Comparison of ENCODE assay signal across 17 cellular contexts in genomic region chr6:158572653-158573541, GRCh38. TPM values are rescaled to one million over a fixed set of nuclear protein-coding genes. Genes with fewer than 3 reads are reported as not detected.
DNase-seq lines count a peak whose midpoint lies in the region; ATAC-seq, FAIRE-seq and TF ChIP-seq lines count a peak whose summit lies in the region.
"Had no signal": no experiment of that assay in that cellular context is flagged by ENCODE, and none has a peak within 500 bp of the region (broad histone marks: within the 10 kb centered on the region; RNA-seq: fewer than 3 reads in every experiment).

No MANE protein-coding gene starts in this region.

- H3K9me3 ChIP-seq in keratinocyte (ENCODE audit: control insufficient read depth, low read depth, low read length): no peaks in the 10 kb centered on the region
- no peaks in the 10 kb centered on the region for H3K9me3 ChIP-seq in small intestine (ENCODE audit: control insufficient read depth, low read depth)
- no peaks in the 10 kb centered on the region for H3K9me3 ChIP-seq in Karpas-422 (ENCODE audit: low read length)
- H3K9me3 ChIP-seq: A549, adrenal gland, mucosa of descending colon, suprapubic skin had no signal

- H2AFZ ChIP-seq in keratinocyte (ENCODE audit: control insufficient read depth, low read length) (no peak overlapping the region), Karpas-422 (ENCODE audit: low read length) (no peak overlapping the region)

- DNase-seq in activated CD8-positive, alpha-beta memory T cell treated with anti-CD3 and anti-CD28 coated beads for 24 hours: peak; percentile 45
- no peak for DNase-seq in activated CD8-positive, alpha-beta memory T cell treated with anti-CD3 and anti-CD28 coated beads, Interleukin-2, amount 50 U/mL, for 4 hours
- DNase-seq in keratinocyte (ENCODE audit: low read depth, low spot score) (no peak), small intestine (no peak), nucleus accumbens (lab: John Stamatoyannopoulos, UW) (no peak), Karpas-422 (no peak)
- DNase-seq: GF-D8, heart right ventricle, kidney glomerular epithelial cell, NCI-H1930, NCI-H526 had no signal

- no peaks in the 10 kb centered on the region for H3K9me2 ChIP-seq in Karpas-422 (replicated peaks; ENCODE audit: insufficient read depth, low read length)

- H3K9me1 ChIP-seq in keratinocyte (ENCODE audit: control insufficient read depth, extremely low read depth, insufficient read depth, low read length): peaks cover 2% of the 10 kb centered on the region

- peaks cover 75% of the 10 kb centered on the region for H3K36me3 Mint-ChIP-seq in activated T-helper 17 cell treated with anti-CD3 and anti-CD28 coated beads, Interleukin-2, amount 50 U/mL, for 72 hours (ENCODE audit: low read depth)

- H3K27ac Mint-ChIP-seq in activated T-helper 17 cell treated with anti-CD3 and anti-CD28 coated beads, Interleukin-2, amount 50 U/mL, for 72 hours: peak overlapping the region; percentile 68

- FAIRE-seq in keratinocyte (lab: Jason Lieb, UNC) (no peak), small intestine (lab: Jason Lieb, UNC) (no peak)
- FAIRE-seq: A549 had no signal

- H3K79me2 ChIP-seq in keratinocyte (ENCODE audit: control insufficient read depth, insufficient read depth, low read length) (peaks cover 80% of the 10 kb centered on the region), Karpas-422 (ENCODE audit: low read length) (peaks cover 78% of the 10 kb centered on the region)

- 83 to 89% (median 86%) methylated on average over 28 of the region's 28 CpGs for WGBS in small intestine, 3 donors

- H3K9me3 Mint-ChIP-seq in activated T-helper 17 cell treated with anti-CD3 and anti-CD28 coated beads, Interleukin-2, amount 50 U/mL, for 72 hours: no peaks in the 10 kb centered on the region

- no peaks in the 10 kb centered on the region for H3K27me3 ChIP-seq in keratinocyte (ENCODE audit: control insufficient read depth, extremely low read depth, insufficient read depth, low read length)
- no peaks in the 10 kb centered on the region for H3K27me3 ChIP-seq in small intestine (ENCODE audit: control insufficient read depth in 2 of 2, insufficient read depth in 2 of 2, low read length in 2 of 2)
- H3K27me3 ChIP-seq in Karpas-422 (ENCODE audit: low read length): no peaks in the 10 kb centered on the region
- H3K27me3 ChIP-seq: adrenal gland, heart right ventricle, suprapubic skin had no signal

- H4K20me1 ChIP-seq in keratinocyte (ENCODE audit: control insufficient read depth, extremely low read depth, insufficient read depth, low read length): no peaks in the 10 kb centered on the region
- 0 out of 2 replicates have a peak, but pooled peaks cover 7% of the 10 kb centered on the region for H4K20me1 ChIP-seq in Karpas-422 (ENCODE audit: insufficient read depth, low read depth, low read length)

- dilution Hi-C loops in keratinocyte (cut with MboI; ENCODE audit: extremely low pct_ligation_motif_present, low sequenced_read_pairs): no loop called here

- H3K4me3 ChIP-seq in keratinocyte (ENCODE audit: control insufficient read depth in 2 of 3, extremely low read depth in 1 of 3, insufficient read depth in 2 of 3, low read depth in 1 of 3, low read length in 3 of 3) (no peak overlapping the region), small intestine (ENCODE audit: low read depth in 1 of 2, low read length in 2 of 2) (peak overlapping the region in 1 of 2 donors; percentile 13), Karpas-422 (ENCODE audit: low read length) (no peak overlapping the region)
- H3K4me3 ChIP-seq: A549, adrenal gland, heart right ventricle, mucosa of descending colon, suprapubic skin had no signal

- ATAC-seq in activated T-helper 17 cell treated with anti-CD3 and anti-CD28 coated beads, Interleukin-2, amount 50 U/mL, for 72 hours (replicated peaks): no peak
- ATAC-seq in GM21390 (IDR thresholded peaks at IDR 0.05; ENCODE audit: unreplicated experiment): no peak
- ATAC-seq: A549 had no signal

- no peak for TF ChIP-seq CTCF in keratinocyte (optimal IDR thresholded peaks at IDR 0.05 in 1 of 3, IDR thresholded peaks at IDR 0.05 in 1 of 3, conservative IDR thresholded peaks at IDR 0.05 in 1 of 3; ENCODE audit: extremely low read depth in 1 of 3, insufficient read depth in 2 of 3, low read length in 3 of 3)

- peaks cover 24% of the 10 kb centered on the region for H3K4me1 ChIP-seq in keratinocyte (ENCODE audit: control insufficient read depth, extremely low read depth, insufficient read depth, low read length)
- H3K4me1 ChIP-seq in small intestine (ENCODE audit: control insufficient read depth in 2 of 2, insufficient read depth in 1 of 2, low read depth in 1 of 2, low read length in 1 of 2): peaks cover 2 to 10% of the 10 kb centered on the region in 2 donors
- peaks cover 9% of the 10 kb centered on the region for H3K4me1 ChIP-seq in Karpas-422 (ENCODE audit: low read length)
- H3K4me1 ChIP-seq: A549 had no signal

- H3K27me3 Mint-ChIP-seq in activated T-helper 17 cell treated with anti-CD3 and anti-CD28 coated beads, Interleukin-2, amount 50 U/mL, for 72 hours: no peaks in the 10 kb centered on the region

- H3K4me3 Mint-ChIP-seq in activated T-helper 17 cell treated with anti-CD3 and anti-CD28 coated beads, Interleukin-2, amount 50 U/mL, for 72 hours: no peak overlapping the region

- H3K9ac ChIP-seq in keratinocyte (ENCODE audit: control insufficient read depth, extremely low read depth, insufficient read depth, low read length): peak overlapping the region; percentile 28
- H3K9ac ChIP-seq in Karpas-422 (ENCODE audit: low read length): no peak overlapping the region

- H3K4me2 ChIP-seq in keratinocyte (ENCODE audit: control insufficient read depth, extremely low read depth, insufficient read depth, low read depth, low read length) (no peak overlapping the region), Karpas-422 (ENCODE audit: low read depth, low read length, poor library complexity, severe bottlenecking) (no peak overlapping the region)
- H3K4me2 ChIP-seq: A549 had no signal

- peaks cover 15 to 22% of the 10 kb centered on the region in 2 experiments for H3K36me3 ChIP-seq in keratinocyte (ENCODE audit: control insufficient read depth in 2 of 2, extremely low read depth in 1 of 2, insufficient read depth in 2 of 2, low read length in 2 of 2)
- H3K36me3 ChIP-seq in small intestine (ENCODE audit: control insufficient read depth in 2 of 2, insufficient read depth in 2 of 2, low read length in 2 of 2): peaks cover 0 to 2% of the 10 kb centered on the region in 2 donors
- peaks cover 26% of the 10 kb centered on the region for H3K36me3 ChIP-seq in Karpas-422 (ENCODE audit: insufficient read depth, low read length)
- H3K36me3 ChIP-seq: adrenal gland had no signal

- peaks cover 41% of the 10 kb centered on the region for H3K4me1 Mint-ChIP-seq in activated T-helper 17 cell treated with anti-CD3 and anti-CD28 coated beads, Interleukin-2, amount 50 U/mL, for 72 hours

- H3K27ac ChIP-seq in keratinocyte (ENCODE audit: control insufficient read depth, insufficient read depth, low read length): peak overlapping the region; percentile 36
- H3K27ac ChIP-seq in small intestine (ENCODE audit: low read depth in 1 of 2, low read length in 1 of 2): peak overlapping the region; percentile 91 to 92
- no peak overlapping the region for H3K27ac ChIP-seq in Karpas-422 (ENCODE audit: low read length)
- H3K27ac ChIP-seq: A549, adrenal gland, heart right ventricle had no signal

RNA-seq across cellular contexts. Expression of gene TMEM181, which starts 13.0 kb away (rescaled TPM):
- total RNA-seq in activated T-helper 17 cell treated with anti-CD3 and anti-CD28 coated beads, Interleukin-2, amount 50 U/mL, for 72 hours: 10 to 100 TPM; 11.8 to 16.4 TPM
- polyA plus RNA-seq in keratinocyte (25.0 to 31.9 TPM (median 25.0 TPM) in 3 replicates), small intestine (10 to 100 TPM; 14.9 to 20.1 (median 18.1) TPM)
- polyA plus RNA-seq in keratinocyte (2011; ENCODE audit: low read depth): 15.7 TPM
- polyA plus RNA-seq in keratinocyte (2011; cell fraction: cytosol; rRNA removed): 11.5 and 19.4 TPM in 2 replicates
- 42.8 and 55.0 TPM in 2 replicates for polyA plus RNA-seq in keratinocyte (2011; cell fraction: nucleus; rRNA removed)
- polyA plus RNA-seq in keratinocyte (2012; ENCODE audit: low replicate concordance): 14.8 and 20.2 TPM in 2 replicates
- polyA minus RNA-seq in keratinocyte: 15.0 to 26.6 TPM (median 23.6 TPM) in 3 replicates
- polyA minus RNA-seq in keratinocyte (2011; cell fraction: cytosol; rRNA and poly(A)+ RNA removed): 16.1 TPM
- 30.9 and 52.6 TPM in 2 replicates for polyA minus RNA-seq in keratinocyte (2011; cell fraction: nucleus; rRNA and poly(A)+ RNA removed)
- 10.8 and 15.4 TPM in 2 replicates for total RNA-seq in Karpas-422 (2014; rRNA removed; shearing (Covaris generic); ENCODE audit: low replicate concordance)
